Comparison of ENCODE assay signal across 8 cellular contexts in the genomic region with DNA sequence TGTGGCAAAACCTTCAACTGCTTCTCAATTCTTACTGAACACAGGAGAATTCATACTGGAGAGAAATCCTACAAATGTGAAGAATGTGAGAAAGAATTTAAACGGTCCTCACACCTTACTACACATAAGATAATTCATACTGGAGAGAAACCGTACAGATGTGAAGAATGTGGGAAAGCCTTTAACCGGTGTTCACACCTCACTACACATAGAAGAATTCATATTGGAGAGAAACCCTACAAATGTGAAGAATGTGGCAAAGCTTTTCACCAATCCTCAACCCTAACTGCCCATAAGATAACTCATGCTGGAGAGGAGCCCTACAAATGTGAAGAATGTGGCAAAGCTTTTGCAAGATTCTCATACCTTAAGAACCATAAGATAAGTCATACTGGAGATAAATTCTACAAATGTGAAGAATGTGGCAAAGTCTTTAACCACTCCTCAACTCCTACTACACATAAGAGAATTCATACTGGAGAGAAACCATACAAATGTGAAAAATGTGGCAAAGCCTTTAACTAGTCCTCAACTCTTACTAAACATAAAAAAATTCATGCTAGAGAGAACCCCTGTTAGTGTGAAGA.
"Had no signal": no experiment of that assay in that cellular context is flagged by ENCODE, and none has a peak within 500 bp of the region (broad histone marks: within the 10 kb centered on the region; RNA-seq: fewer than 3 reads in every experiment).

No MANE protein-coding gene starts in this region.

- H3K27ac ChIP-seq: GM23248, HL-60 had no signal

- H3K9ac ChIP-seq: GM23248 had no signal

- H3K4me3 ChIP-seq: GM23248 had no signal

- H2AFZ ChIP-seq: GM23248 had no signal

- FAIRE-seq: H54, HepG2 had no signal

- DNase-seq: GM23248, GOT3, H9, HCEC 1CT, KG1 had no signal

- ATAC-seq: HepG2 had no signal
